In the genomic region with DNA sequence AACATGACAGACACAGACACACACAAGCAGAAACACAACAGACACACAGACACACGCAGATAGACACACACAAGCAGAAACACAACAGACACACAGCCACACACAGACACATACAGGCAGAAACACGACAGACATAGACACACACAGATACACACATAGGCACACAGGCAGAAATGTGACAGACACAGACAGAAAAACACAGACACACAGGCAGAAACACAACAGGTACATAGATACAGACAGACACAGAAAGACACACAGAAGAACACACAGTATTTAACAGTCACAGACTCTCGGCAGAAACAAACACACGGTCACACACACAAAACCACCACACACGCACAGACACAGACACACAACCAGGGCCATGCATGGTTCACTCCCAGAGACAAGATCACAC, we compare ENCODE assay signal across 9 cellular contexts. TPM values are rescaled to one million over a fixed set of nuclear protein-coding genes. Genes with fewer than 3 reads are reported as not detected.
A peak's percentile ranks its signal among the peaks of the same experiment; 100 is the strongest.
DNase-seq lines count a peak whose midpoint lies in the region; ATAC-seq, FAIRE-seq and TF ChIP-seq lines count a peak whose summit lies in the region.
"Had no signal": no experiment of that assay in that cellular context is flagged by ENCODE, and none has a peak within 500 bp of the region (broad histone marks: within the 10 kb centered on the region; RNA-seq: fewer than 3 reads in every experiment).

No MANE protein-coding gene starts in this region.

- 41 to 57% methylated on average over 5 of the region's 5 CpGs for WGBS in heart right ventricle, 2 donors
- WGBS in mesenchymal stem cell: 52% methylated on average over 5 of the region's 5 CpGs

- H2BK5ac ChIP-seq in mesenchymal stem cell (ENCODE audit: low read depth, low read length, poor library complexity, severe bottlenecking): no peak overlapping the region

- H3K4me3 ChIP-seq in heart right ventricle (peak overlapping the region; percentile 37 to 67 (median 60)), bronchial epithelial cell (ENCODE audit: low read depth, low read length) (no peak overlapping the region), mesenchymal stem cell (ENCODE audit: insufficient read depth in 1 of 2, low read depth in 1 of 2, low read length in 2 of 2) (peak overlapping the region; percentile 83 to 86), uterus (peak overlapping the region; percentile 37 to 42)

- no peak overlapping the region for H2AK5ac ChIP-seq in mesenchymal stem cell (ENCODE audit: low read length, severe bottlenecking)

- H3K9me3 ChIP-seq in heart right ventricle: no peaks in the 10 kb centered on the region
- H3K9me3 ChIP-seq in mesenchymal stem cell (ENCODE audit: control insufficient read depth, low read length): no peaks in the 10 kb centered on the region
- no peaks in the 10 kb centered on the region for H3K9me3 ChIP-seq in uterus

- peak overlapping the region; percentile 31 for H2AFZ ChIP-seq in mesenchymal stem cell (ENCODE audit: low read depth, low read length)

- H2BK120ac ChIP-seq in mesenchymal stem cell (ENCODE audit: low read depth, low read length): no peak overlapping the region

- peak; percentile 50 for FAIRE-seq in bronchial epithelial cell (lab: Jason Lieb, UNC)

- H2BK15ac ChIP-seq in mesenchymal stem cell (ENCODE audit: low read depth, poor library complexity, severe bottlenecking): no peak overlapping the region

- DNase-seq in heart right ventricle (no peak), left cardiac atrium (no peak), bronchial epithelial cell (ENCODE audit: low read depth) (no peak), mesenchymal stem cell (no peak), uterus (no peak), caudate nucleus (lab: John Stamatoyannopoulos, UW) (no peak), HCEC 1CT (no peak), 8988T (no peak)
- DNase-seq: AML-193 had no signal

- peak overlapping the region in 1 of 2 experiments; percentile 40 for H2BK12ac ChIP-seq in mesenchymal stem cell (ENCODE audit: low read length in 2 of 2)

- intact Hi-C loops in heart right ventricle (cut with DNase I) (no loop called here), left cardiac atrium (cut with DNase I) (no loop called here), uterus (cut with DNase I; ENCODE audit: low total_unique reads) (no loop called here)

- H3K36me3 ChIP-seq in heart right ventricle (peaks cover 0 to 6% (median 0%) of the 10 kb centered on the region in 9 donors), bronchial epithelial cell (ENCODE audit: control insufficient read depth, insufficient read depth, low read length) (peaks cover 1% of the 10 kb centered on the region), mesenchymal stem cell (ENCODE audit: control insufficient read depth in 1 of 2, insufficient read depth in 2 of 2, low read depth in 1 of 2, low read length in 2 of 2) (peaks cover 2 to 26% of the 10 kb centered on the region in 2 experiments), uterus (no peaks in the 10 kb centered on the region)

- H3K4ac ChIP-seq in mesenchymal stem cell (ENCODE audit: low read depth in 1 of 2, low read length in 2 of 2): no peak overlapping the region

- TF ChIP-seq CTCF in heart right ventricle (IDR thresholded peaks at IDR 0.05) (no peak), bronchial epithelial cell (IDR thresholded peaks at IDR 0.05; ENCODE audit: insufficient read depth, low read length, severe bottlenecking) (no peak), uterus (IDR thresholded peaks at IDR 0.05) (no peak)

- no peak overlapping the region for H4K91ac ChIP-seq in mesenchymal stem cell (ENCODE audit: low read length)

- H3K14ac ChIP-seq in mesenchymal stem cell (ENCODE audit: low read length in 2 of 2): peak overlapping the region in 1 of 2 experiments; percentile 93

- no peak overlapping the region for H4K8ac ChIP-seq in mesenchymal stem cell (ENCODE audit: low read length)

- ATAC-seq in heart right ventricle: no peak
- ATAC-seq in left cardiac atrium: no peak

- H3K18ac ChIP-seq in mesenchymal stem cell (ENCODE audit: low read depth in 1 of 2, low read length in 2 of 2): peak overlapping the region in 1 of 2 experiments; percentile 92

- peak overlapping the region in 1 of 2 experiments; percentile 70 for H3K23ac ChIP-seq in mesenchymal stem cell (ENCODE audit: low read length in 2 of 2)

- H3K4me2 ChIP-seq in mesenchymal stem cell (ENCODE audit: low read length, poor library complexity, severe bottlenecking): peak overlapping the region; percentile 93

- H3K4me1 ChIP-seq in heart right ventricle (peaks cover 10 to 73% (median 51%) of the 10 kb centered on the region in 9 donors), mesenchymal stem cell (ENCODE audit: control insufficient read depth, insufficient read depth, low read depth, low read length) (peaks cover 53% of the 10 kb centered on the region), uterus (peaks cover 0 to 14% of the 10 kb centered on the region in 2 donors)

- TF ChIP-seq POLR2A in uterus (IDR thresholded peaks at IDR 0.05): no peak

- H3K27me3 ChIP-seq in heart right ventricle (peaks cover 0 to 28% (median 5%) of the 10 kb centered on the region in 7 donors), bronchial epithelial cell (ENCODE audit: control insufficient read depth, insufficient read depth, low read length) (no peaks in the 10 kb centered on the region), mesenchymal stem cell (ENCODE audit: control insufficient read depth in 1 of 2, insufficient read depth in 1 of 2, low read length in 2 of 2) (no peaks in the 10 kb centered on the region), uterus (no peaks in the 10 kb centered on the region)

- H3K79me1 ChIP-seq in mesenchymal stem cell (replicated peaks; ENCODE audit: low read length, poor library complexity, severe bottlenecking): peaks cover 29% of the 10 kb centered on the region

- H3K27ac ChIP-seq in heart right ventricle: peak overlapping the region; percentile 85 to 95 (median 91)
- H3K27ac ChIP-seq in mesenchymal stem cell (ENCODE audit: low read length, poor library complexity, severe bottlenecking): no peak overlapping the region
- H3K27ac ChIP-seq in uterus: peak overlapping the region in 1 of 2 donors; percentile 82
- H3K27ac ChIP-seq in caudate nucleus (ENCODE audit: low read depth, low read length): no peak overlapping the region

- peak overlapping the region; percentile 82 for H3K9ac ChIP-seq in mesenchymal stem cell (ENCODE audit: low read length)

RNA-seq across cellular contexts. Expression of gene TBXA2R, which starts 0.9 kb away (rescaled TPM):
- total RNA-seq in heart right ventricle (1 to 10 TPM; 1.6 to 4.0 (median 3.0) TPM), left cardiac atrium (1 to 10 TPM; 2.3 to 3.7 TPM), bronchial epithelial cell (not detected in 2 replicates), uterus (1 to 10 TPM in 2 of 4 donors, not detected in 2; 2.6 to 7.3 TPM)
- 1 to 10 TPM; 2.9 to 3.4 TPM for polyA plus RNA-seq in heart right ventricle
- polyA plus RNA-seq in mesenchymal stem cell (2013, experiment 1 of 2): 6.8 TPM
- 6.9 TPM for polyA plus RNA-seq in mesenchymal stem cell (2013, experiment 2 of 2)

RNA-seq across cellular contexts. Expression of gene GIPC3, which starts 20.5 kb away (rescaled TPM):
- total RNA-seq in heart right ventricle (1 to 10 TPM; 1.3 to 2.8 (median 2.1) TPM), left cardiac atrium (1 to 10 TPM; 1.5 to 1.6 TPM), bronchial epithelial cell (not detected in 2 replicates), uterus (1 to 10 TPM in 1 of 4 donors, under 1 TPM in 1, not detected in 2; 0.07 to 4.0 TPM)
- polyA plus RNA-seq in heart right ventricle: 1 to 10 TPM in 1 of 2 donors, under 1 TPM in 1; 0.90 to 2.4 TPM
- polyA plus RNA-seq in mesenchymal stem cell (2013, experiment 1 of 2): 5.4 TPM
- 5.2 TPM for polyA plus RNA-seq in mesenchymal stem cell (2013, experiment 2 of 2)

RNA-seq across cellular contexts. Expression of gene CACTIN, which starts 20.8 kb away (rescaled TPM):
- 10 to 100 TPM in 9 of 10 donors, 1 to 10 TPM in 1; 9.7 to 15.8 (median 12.1) TPM for total RNA-seq in heart right ventricle
- polyA plus RNA-seq in heart right ventricle: 10 to 100 TPM; 15.8 to 17.6 TPM
- 10 to 100 TPM; 12.5 to 12.9 TPM for total RNA-seq in left cardiac atrium
- total RNA-seq in bronchial epithelial cell: 30.2 and 30.3 TPM in 2 replicates
- polyA plus RNA-seq in mesenchymal stem cell (2013, experiment 1 of 2): 16.6 TPM
- polyA plus RNA-seq in mesenchymal stem cell (2013, experiment 2 of 2): 16.4 TPM
- 10 to 100 TPM in 3 of 4 donors, 1 to 10 TPM in 1; 6.8 to 28.4 (median 20.7) TPM for total RNA-seq in uterus

RNA-seq across cellular contexts. Expression of gene HMG20B, which starts 33.0 kb away (rescaled TPM):
- total RNA-seq in heart right ventricle (10 to 100 TPM; 19.5 to 49.3 (median 30.3) TPM), left cardiac atrium (10 to 100 TPM; 34.8 to 42.0 TPM), bronchial epithelial cell (37.4 and 48.3 TPM in 2 replicates), uterus (100 to 1,000 TPM in 1 of 4 donors, 10 to 100 TPM in 3; 52.9 to 232 (median 63.6) TPM)
- polyA plus RNA-seq in heart right ventricle: 10 to 100 TPM; 65.2 to 73.3 TPM
- polyA plus RNA-seq in mesenchymal stem cell (2013, experiment 1 of 2): 91.0 TPM
- polyA plus RNA-seq in mesenchymal stem cell (2013, experiment 2 of 2): 88.5 TPM

RNA-seq across cellular contexts. Expression of gene MFSD12, which starts 48.4 kb away (rescaled TPM):
- total RNA-seq in heart right ventricle (10 to 100 TPM; 11.6 to 41.3 (median 21.0) TPM), left cardiac atrium (10 to 100 TPM; 29.8 to 40.4 TPM), bronchial epithelial cell (46.3 and 59.1 TPM in 2 replicates), uterus (10 to 100 TPM in 3 of 4 donors, under 1 TPM in 1; 0.59 to 44.9 (median 38.9) TPM)
- polyA plus RNA-seq in heart right ventricle: 10 to 100 TPM; 24.3 to 43.2 TPM
- 108 TPM for polyA plus RNA-seq in mesenchymal stem cell (2013, experiment 1 of 2)
- 107 TPM for polyA plus RNA-seq in mesenchymal stem cell (2013, experiment 2 of 2)

Comparison
In these comparisons a context has a peak if more than half of its experiments do, and no peak if none do; other contexts are left out.
1. H3K27ac ChIP-seq: peak in heart right ventricle (10 of 10); none in mesenchymal stem cell (single experiment) and caudate nucleus (single experiment).